In the genomic region with DNA sequence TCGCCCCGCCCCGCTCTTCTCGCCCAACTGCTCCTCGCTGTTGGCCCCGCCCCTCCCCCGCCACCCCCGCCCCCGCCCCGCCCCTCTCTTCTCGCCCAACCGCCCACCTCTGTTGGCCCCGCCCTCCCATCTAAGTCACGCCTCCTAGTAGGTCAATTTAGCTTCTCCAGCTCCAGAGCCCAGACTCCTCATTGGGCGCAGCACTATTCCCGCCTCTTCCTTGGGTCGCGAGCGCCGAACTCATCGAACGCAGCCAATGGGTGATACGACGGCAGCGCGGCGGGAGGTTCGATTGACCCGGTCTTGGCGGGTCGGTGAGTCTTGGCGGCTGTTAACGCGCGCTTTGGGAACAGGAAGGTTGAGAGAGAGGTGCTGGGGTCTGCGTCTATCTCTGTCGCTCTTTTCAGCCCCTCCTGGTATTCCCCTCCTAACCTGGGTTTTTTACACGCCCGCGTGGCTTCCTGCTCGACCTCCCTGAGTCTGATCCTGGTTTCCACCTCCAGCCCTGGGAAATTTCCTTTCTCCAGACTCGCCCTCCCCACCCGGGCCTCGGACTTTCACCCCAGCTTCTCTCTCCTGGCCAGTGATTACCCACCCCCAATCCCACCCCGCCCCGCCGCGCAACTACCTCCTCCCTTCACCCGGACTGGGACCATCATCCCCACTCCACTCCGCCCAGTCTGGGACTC, we compare ENCODE assay signal across 8 cellular contexts. TPM values are rescaled to one million over a fixed set of nuclear protein-coding genes. Genes with fewer than 3 reads are reported as not detected.
A peak's percentile ranks its signal among the peaks of the same experiment; 100 is the strongest.
DNase-seq lines count a peak whose midpoint lies in the region; ATAC-seq, FAIRE-seq and TF ChIP-seq lines count a peak whose summit lies in the region.

A gene (plus strand): TSS at position 331 of the 689 bp plus-strand sequence. CDS start 643 bp downstream, outside the sequence.

- H4K20me1 ChIP-seq in Loucy (ENCODE audit: insufficient read depth, low read length, poor library complexity, severe bottlenecking) = peaks cover 30% of the 10 kb centered on the region

- peak within 1 kb of the TSS; percentile 95 for H3K4me3 Mint-ChIP-seq in activated T-helper 17 cell treated with anti-CD3 and anti-CD28 coated beads, Interleukin-2, amount 50 U/mL, for 72 hours
- H3K4me3 Mint-ChIP-seq in natural killer cell treated with Interleukin-12 subunit alpha and Interleukin-12 subunit beta and Interleukin-15 and Interleukin-18, amount 100 ng/mL, for 72 hours = peak within 1 kb of the TSS; percentile 95

- H3F3A ChIP-seq in Loucy (ENCODE audit: low read depth) = no peaks in the 10 kb centered on the region

- H3K27me3 Mint-ChIP-seq in activated T-helper 17 cell treated with anti-CD3 and anti-CD28 coated beads, Interleukin-2, amount 50 U/mL, for 72 hours = no peaks in the 10 kb centered on the region
- H3K27me3 Mint-ChIP-seq in natural killer cell treated with Interleukin-12 subunit alpha and Interleukin-12 subunit beta and Interleukin-15 and Interleukin-18, amount 100 ng/mL, for 72 hours = no peaks in the 10 kb centered on the region

- peak within 1 kb of the TSS; percentile 92 for H3K27ac Mint-ChIP-seq in activated T-helper 17 cell treated with anti-CD3 and anti-CD28 coated beads, Interleukin-2, amount 50 U/mL, for 72 hours
- peak within 1 kb of the TSS; percentile 85 to 86 for H3K27ac Mint-ChIP-seq in natural killer cell treated with Interleukin-12 subunit alpha and Interleukin-12 subunit beta and Interleukin-15 and Interleukin-18, amount 100 ng/mL, for 72 hours

- H3K9ac ChIP-seq in Loucy (ENCODE audit: low read depth, low read length, poor library complexity, severe bottlenecking) = peak within 1 kb of the TSS; percentile 97

- no peaks in the 10 kb centered on the region for H3K9me3 Mint-ChIP-seq in activated T-helper 17 cell treated with anti-CD3 and anti-CD28 coated beads, Interleukin-2, amount 50 U/mL, for 72 hours
- no peaks in the 10 kb centered on the region for H3K9me3 Mint-ChIP-seq in natural killer cell treated with Interleukin-12 subunit alpha and Interleukin-12 subunit beta and Interleukin-15 and Interleukin-18, amount 100 ng/mL, for 72 hours

- peak; percentile 67 for TF ChIP-seq POLR2A in H54 (IDR thresholded peaks at IDR 0.05; ENCODE audit: low read depth, low read length)

- H3K4me3 ChIP-seq in Loucy (ENCODE audit: low read length, poor library complexity, severe bottlenecking) (peak within 1 kb of the TSS; percentile 86), RWPE2 (ENCODE audit: severe bottlenecking) (peak within 1 kb of the TSS; percentile 57)

- DNase-seq in ELF-1 (ENCODE audit: low read depth, low spot score) (peak; percentile 99), H54 (ENCODE audit: insufficient read length, low spot score) (peak; percentile 96), RWPE2 (ENCODE audit: low spot score) (peak; percentile 99), fibroblast of peridontal ligament (ENCODE audit: extremely low read depth) (peak; percentile 99)
- peak; percentile 98 for DNase-seq in natural killer cell treated with Interleukin-12 subunit alpha and Interleukin-12 subunit beta and Interleukin-15 and Interleukin-18, amount 100 ng/mL, for 72 hours (ENCODE audit: low spot score)
- DNase-seq in stimulated activated naive CD4-positive, alpha-beta T cell treated with Interleukin-2 at 50 U/mL for 16 hours (lab: John Stamatoyannopoulos, UW) = peak; percentile 98

- H3K36me3 Mint-ChIP-seq in activated T-helper 17 cell treated with anti-CD3 and anti-CD28 coated beads, Interleukin-2, amount 50 U/mL, for 72 hours (ENCODE audit: low read depth) = peaks cover 39% of the 10 kb centered on the region
- peaks cover 4% of the 10 kb centered on the region for H3K36me3 Mint-ChIP-seq in natural killer cell treated with Interleukin-12 subunit alpha and Interleukin-12 subunit beta and Interleukin-15 and Interleukin-18, amount 100 ng/mL, for 72 hours

- no peaks in the 10 kb centered on the region for H3K9me3 ChIP-seq in Loucy (ENCODE audit: insufficient read depth, low read depth, low read length)
- H3K9me3 ChIP-seq in RWPE2 (ENCODE audit: severe bottlenecking) = no peaks in the 10 kb centered on the region

- peak within 1 kb of the TSS; percentile 96 for H2AFZ ChIP-seq in Loucy (ENCODE audit: low read length)

- H3K4me1 Mint-ChIP-seq in activated T-helper 17 cell treated with anti-CD3 and anti-CD28 coated beads, Interleukin-2, amount 50 U/mL, for 72 hours = peaks cover 12% of the 10 kb centered on the region
- H3K4me1 Mint-ChIP-seq in natural killer cell treated with Interleukin-12 subunit alpha and Interleukin-12 subunit beta and Interleukin-15 and Interleukin-18, amount 100 ng/mL, for 72 hours (ENCODE audit: low read depth in 2 of 2) = peaks cover 11 to 20% of the 10 kb centered on the region in 2 donors

- TF ChIP-seq CTCF in Loucy (conservative IDR thresholded peaks at IDR 0.05; ENCODE audit: low read length) = no peak
- no peak for TF ChIP-seq CTCF in RWPE2 (IDR thresholded peaks at IDR 0.05; ENCODE audit: poor library complexity, severe bottlenecking)

- peak within 1 kb of the TSS; percentile 59 for H3K27ac ChIP-seq in RWPE2 (ENCODE audit: poor library complexity, severe bottlenecking)

- H3K36me3 ChIP-seq in Loucy (ENCODE audit: insufficient read depth, low read length) (peaks cover 11% of the 10 kb centered on the region; the same call in 1 of the 2 replicates), RWPE2 (ENCODE audit: low read depth) (peaks cover 34% of the 10 kb centered on the region)

- peak; percentile 94 for ATAC-seq in RWPE2 (ENCODE audit: low read depth)
- ATAC-seq in activated T-helper 17 cell treated with anti-CD3 and anti-CD28 coated beads, Interleukin-2, amount 50 U/mL, for 72 hours (replicated peaks) = peak; percentile 95
- peak; percentile 96 to 98 for ATAC-seq in natural killer cell treated with Interleukin-12 subunit alpha and Interleukin-12 subunit beta and Interleukin-15 and Interleukin-18, amount 100 ng/mL, for 72 hours

- H3K27me3 ChIP-seq in Loucy (ENCODE audit: insufficient read depth, low read length, poor library complexity, severe bottlenecking) (no peaks in the 10 kb centered on the region), RWPE2 (ENCODE audit: insufficient read depth, poor library complexity, severe bottlenecking) (no peaks in the 10 kb centered on the region)

- H3K4me1 ChIP-seq in Loucy (ENCODE audit: insufficient read depth, low read length, poor library complexity, severe bottlenecking) (peaks cover 36% of the 10 kb centered on the region), RWPE2 (ENCODE audit: insufficient read depth, poor library complexity, severe bottlenecking) (peaks cover 5% of the 10 kb centered on the region)

- peak within 1 kb of the TSS; percentile 99 for H3K4me2 ChIP-seq in Loucy (ENCODE audit: low read depth, low read length, poor library complexity, severe bottlenecking)

- FAIRE-seq in H54 (lab: Jason Lieb, UNC) = no peak

- peaks cover 46% of the 10 kb centered on the region for H3K79me2 ChIP-seq in Loucy (ENCODE audit: insufficient read depth, low read length)

- no peaks in the 10 kb centered on the region for H3K9me2 ChIP-seq in Loucy (replicated peaks; ENCODE audit: low read depth, low read length)

RNA-seq across cellular contexts. Expression of the gene that starts here (rescaled TPM):
- total RNA-seq in activated T-helper 17 cell treated with anti-CD3 and anti-CD28 coated beads, Interleukin-2, amount 50 U/mL, for 72 hours = 10 to 100 TPM; 50.8 to 56.5 TPM
- 10 to 100 TPM; 23.3 to 87.5 TPM for total RNA-seq in natural killer cell treated with Interleukin-12 subunit alpha and Interleukin-12 subunit beta and Interleukin-15 and Interleukin-18, amount 100 ng/mL, for 72 hours

Comparison
In these comparisons a context has a peak if more than half of its experiments do, and no peak if none do; other contexts are left out.
1. Peak in every context shown above with its lines: DNase-seq, ATAC-seq, H3K4me3 ChIP-seq and H3K27ac ChIP-seq.